Comparison of ENCODE assay signal across 1 cellular context in genomic region chr5:150321784-150322183, GRCh38.
TF ChIP-seq lines count a peak whose summit lies in the region.

No MANE protein-coding gene starts in this region.

TF ChIP-seq in A549, 52 proteins besides CTCF, POLR2A, EP300 and RAD21 (continued from another document):
- TF ChIP-seq REST (IDR thresholded peaks at IDR 0.05): no peak
- no peak for TF ChIP-seq MAX (IDR thresholded peaks at IDR 0.05)
- TF ChIP-seq EHF (CRISPR knock-in tag; IDR thresholded peaks at IDR 0.05): no peak
- TF ChIP-seq SREBF2 (IDR thresholded peaks at IDR 0.05): no peak
- TF ChIP-seq ZFP36 (IDR thresholded peaks at IDR 0.05; ENCODE audit: borderline replicate concordance, partially characterized antibody): no peak
- no peak for TF ChIP-seq JUNB (IDR thresholded peaks at IDR 0.05)
- TF ChIP-seq POLR2AphosphoS2 (conservative IDR thresholded peaks at IDR 0.05; ENCODE audit: low read length): no peak
TF ChIP-seq in A549: peak in this region for 0.
